ENCODE assay signal across 1 cellular context in the genomic region with DNA sequence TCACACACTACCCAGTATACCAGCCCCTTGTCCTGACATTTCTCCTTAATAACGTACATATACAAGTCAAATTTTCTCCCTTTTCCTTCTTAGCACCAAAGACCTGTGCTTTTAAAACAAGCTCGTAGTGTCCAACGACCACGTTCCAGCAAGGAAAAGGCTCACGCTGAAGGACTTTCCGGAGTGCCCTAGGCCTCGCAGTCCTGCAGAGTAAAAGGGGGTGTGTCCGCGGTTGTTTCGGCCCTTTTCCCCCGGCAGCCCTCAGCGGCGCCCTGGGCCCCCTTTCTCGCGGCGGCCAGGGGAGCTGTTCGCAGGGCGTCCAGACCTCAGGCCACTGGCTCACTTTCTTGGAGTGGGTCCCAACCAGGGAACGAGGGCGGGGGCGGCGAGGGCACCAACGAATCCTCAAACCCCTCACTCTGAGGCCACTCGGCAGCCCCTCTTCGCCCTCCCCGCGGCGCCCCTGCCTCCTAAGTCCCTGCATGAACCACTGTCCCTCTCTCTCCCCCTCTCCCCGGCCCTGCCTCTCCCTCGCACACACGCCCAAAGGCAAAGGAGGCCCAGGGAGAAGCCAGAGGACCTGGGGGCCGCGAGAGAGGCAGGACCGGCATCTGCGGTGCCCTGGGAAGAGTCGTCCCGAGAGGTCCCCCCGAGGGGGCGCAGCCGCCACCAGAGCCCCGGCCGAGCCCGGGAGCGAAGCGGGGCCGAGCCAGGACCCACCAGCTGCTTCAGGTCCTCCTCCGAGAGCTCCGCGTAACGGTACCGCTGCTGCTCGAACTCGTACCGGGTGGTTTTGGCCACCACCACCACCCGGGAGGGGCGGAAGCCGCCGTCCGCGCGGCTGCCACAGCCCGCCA.
TF ChIP-seq lines count a peak whose summit lies in the region.

No MANE protein-coding gene starts in this region.

TF ChIP-seq in HepG2, 621 proteins besides CTCF, POLR2A, EP300 and RAD21 (continued from another document and continues in another):
- TF ChIP-seq ZNF607 (CRISPR knock-in tag; IDR thresholded peaks at IDR 0.05; ENCODE audit: borderline replicate concordance) (no peak), ZNF567 (CRISPR knock-in tag; IDR thresholded peaks at IDR 0.05; ENCODE audit: borderline replicate concordance) (0 out of 2 replicates have a peak, but pooled peaks have one; percentile 2), ZBTB7B (CRISPR knock-in tag; IDR thresholded peaks at IDR 0.05) (peak; percentile 70; the same call in 1 of the 2 replicates), TAF1 (CRISPR knock-in tag; IDR thresholded peaks at IDR 0.05) (peak; percentile 63), ZSCAN25 (CRISPR knock-in tag; IDR thresholded peaks at IDR 0.05) (peak; percentile 96), KDM1A (CRISPR knock-in tag; IDR thresholded peaks at IDR 0.05) (no peak), ZFP82 (CRISPR knock-in tag; IDR thresholded peaks at IDR 0.05; ENCODE audit: borderline replicate concordance) (0 out of 2 replicates have a peak, but pooled peaks have one; percentile 25), ZMYM4 (CRISPR knock-in tag; IDR thresholded peaks at IDR 0.05) (0 out of 2 replicates have a peak, but pooled peaks have one; percentile 30), ZNF883 (CRISPR knock-in tag; IDR thresholded peaks at IDR 0.05; ENCODE audit: not compliant biosample characterization) (peak; percentile 73), ZFY (CRISPR knock-in tag; IDR thresholded peaks at IDR 0.05) (peak; percentile 87), GABPB1 (CRISPR knock-in tag; IDR thresholded peaks at IDR 0.05) (peak; percentile 57; the same call in 1 of the 2 replicates), ZNF616 (CRISPR knock-in tag; IDR thresholded peaks at IDR 0.05; ENCODE audit: low read depth) (peak; percentile 8; the same call in 1 of the 2 replicates), ZNF737 (CRISPR knock-in tag; IDR thresholded peaks at IDR 0.05; ENCODE audit: borderline replicate concordance) (no peak), NRL (CRISPR knock-in tag; IDR thresholded peaks at IDR 0.05; ENCODE audit: borderline replicate concordance) (0 out of 2 replicates have a peak, but pooled peaks have one; percentile 55), POLR2G (IDR thresholded peaks at IDR 0.05; ENCODE audit: low read depth, low read length) (peak; percentile 27; the same call in 1 of the 2 replicates), ZNF160 (CRISPR knock-in tag; IDR thresholded peaks at IDR 0.05) (peak; percentile 5; the same call in 1 of the 2 replicates), SRSF4 (IDR thresholded peaks at IDR 0.05; ENCODE audit: low read depth, low read length, poor library complexity, severe bottlenecking) (no peak), AGO2 (optimal IDR thresholded peaks at IDR 0.05; ENCODE audit: low read depth, low read length) (peak; percentile 65), BCL6 (CRISPR knock-in tag; IDR thresholded peaks at IDR 0.05) (peak; percentile 13; the same call in 1 of the 2 replicates), JARID2 (CRISPR knock-in tag; IDR thresholded peaks at IDR 0.05; ENCODE audit: insufficient replicate concordance) (peak; percentile 72), ZNF652 (CRISPR knock-in tag; IDR thresholded peaks at IDR 0.05; ENCODE audit: borderline replicate concordance, low read depth) (peak; percentile 8; the same call in 1 of the 2 replicates), ZNF430 (CRISPR knock-in tag; IDR thresholded peaks at IDR 0.05) (peak; percentile 74; the same call in 1 of the 2 replicates), ZNF232 (CRISPR knock-in tag; IDR thresholded peaks at IDR 0.05; ENCODE audit: borderline replicate concordance) (peak; percentile 48; the same call in 1 of the 2 replicates), ZNF709 (CRISPR knock-in tag; IDR thresholded peaks at IDR 0.05) (no peak), ZNF33B (CRISPR knock-in tag; IDR thresholded peaks at IDR 0.05) (no peak), KDM3A (CRISPR knock-in tag; IDR thresholded peaks at IDR 0.05; ENCODE audit: low read depth) (peak; percentile 45; the same call in 1 of the 2 replicates), HOXA9 (CRISPR knock-in tag; IDR thresholded peaks at IDR 0.05; ENCODE audit: borderline replicate concordance) (peak; percentile 16; the same call in 1 of the 2 replicates), ZNF143 (CRISPR knock-in tag; IDR thresholded peaks at IDR 0.05) (0 out of 2 replicates have a peak, but pooled peaks have one; percentile 17), ATF7-NPFF (CRISPR knock-in tag; IDR thresholded peaks at IDR 0.05; ENCODE audit: low read depth) (peak; percentile 42; the same call in 1 of the 2 replicates), ZNF747 (CRISPR knock-in tag; IDR thresholded peaks at IDR 0.05; ENCODE audit: borderline replicate concordance) (0 out of 2 replicates have a peak, but pooled peaks have one; percentile 44), ZNF674 (CRISPR knock-in tag; IDR thresholded peaks at IDR 0.05; ENCODE audit: low read depth) (0 out of 2 replicates have a peak, but pooled peaks have one; percentile 33), MEIS1 (CRISPR knock-in tag; IDR thresholded peaks at IDR 0.05; ENCODE audit: borderline replicate concordance) (no peak; the same call in 1 of the 2 replicates), RFX5 (IDR thresholded peaks at IDR 0.05; ENCODE audit: low read depth, low read length) (no peak)
- TF ChIP-seq, protein P1, sequence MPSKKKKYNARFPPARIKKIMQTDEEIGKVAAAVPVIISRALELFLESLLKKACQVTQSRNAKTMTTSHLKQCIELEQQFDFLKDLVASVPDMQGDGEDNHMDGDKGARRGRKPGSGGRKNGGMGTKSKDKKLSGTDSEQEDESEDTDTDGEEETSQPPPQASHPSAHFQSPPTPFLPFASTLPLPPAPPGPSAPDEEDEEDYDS (CRISPR knock-in tag; IDR thresholded peaks at IDR 0.05): peak; percentile 45
- TF ChIP-seq, protein P2, sequence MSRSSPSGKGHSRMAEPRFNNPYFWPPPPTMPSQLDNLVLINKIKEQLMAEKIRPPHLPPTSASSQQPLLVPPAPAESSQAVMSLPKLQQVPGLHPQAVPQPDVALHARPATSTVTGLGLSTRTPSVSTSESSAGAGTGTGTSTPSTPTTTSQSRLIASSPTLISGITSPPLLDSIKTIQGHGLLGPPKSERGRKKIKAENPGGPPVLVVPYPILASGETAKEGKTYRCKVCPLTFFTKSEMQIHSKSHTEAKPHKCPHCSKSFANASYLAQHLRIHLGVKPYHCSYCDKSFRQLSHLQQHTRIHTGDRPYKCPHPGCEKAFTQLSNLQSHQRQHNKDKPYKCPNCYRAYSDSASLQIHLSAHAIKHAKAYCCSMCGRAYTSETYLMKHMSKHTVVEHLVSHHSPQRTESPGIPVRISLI (CRISPR knock-in tag; IDR thresholded peaks at IDR 0.05; ENCODE audit: borderline replicate concordance): no peak
- TF ChIP-seq, protein P3, sequence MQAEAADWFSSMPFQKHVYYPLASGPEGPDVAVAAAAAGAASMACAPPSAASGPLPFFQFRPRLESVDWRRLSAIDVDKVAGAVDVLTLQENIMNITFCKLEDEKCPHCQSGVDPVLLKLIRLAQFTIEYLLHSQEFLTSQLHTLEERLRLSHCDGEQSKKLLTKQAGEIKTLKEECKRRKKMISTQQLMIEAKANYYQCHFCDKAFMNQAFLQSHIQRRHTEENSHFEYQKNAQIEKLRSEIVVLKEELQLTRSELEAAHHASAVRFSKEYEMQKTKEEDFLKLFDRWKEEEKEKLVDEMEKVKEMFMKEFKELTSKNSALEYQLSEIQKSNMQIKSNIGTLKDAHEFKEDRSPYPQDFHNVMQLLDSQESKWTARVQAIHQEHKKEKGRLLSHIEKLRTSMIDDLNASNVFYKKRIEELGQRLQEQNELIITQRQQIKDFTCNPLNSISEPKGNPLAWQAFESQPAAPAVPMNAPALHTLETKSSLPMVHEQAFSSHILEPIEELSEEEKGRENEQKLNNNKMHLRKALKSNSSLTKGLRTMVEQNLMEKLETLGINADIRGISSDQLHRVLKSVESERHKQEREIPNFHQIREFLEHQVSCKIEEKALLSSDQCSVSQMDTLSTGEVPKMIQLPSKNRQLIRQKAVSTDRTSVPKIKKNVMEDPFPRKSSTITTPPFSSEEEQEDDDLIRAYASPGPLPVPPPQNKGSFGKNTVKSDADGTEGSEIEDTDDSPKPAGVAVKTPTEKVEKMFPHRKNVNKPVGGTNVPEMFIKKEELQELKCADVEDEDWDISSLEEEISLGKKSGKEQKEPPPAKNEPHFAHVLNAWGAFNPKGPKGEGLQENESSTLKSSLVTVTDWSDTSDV (CRISPR knock-in tag; IDR thresholded peaks at IDR 0.05): no peak
- TF ChIP-seq, protein P4, sequence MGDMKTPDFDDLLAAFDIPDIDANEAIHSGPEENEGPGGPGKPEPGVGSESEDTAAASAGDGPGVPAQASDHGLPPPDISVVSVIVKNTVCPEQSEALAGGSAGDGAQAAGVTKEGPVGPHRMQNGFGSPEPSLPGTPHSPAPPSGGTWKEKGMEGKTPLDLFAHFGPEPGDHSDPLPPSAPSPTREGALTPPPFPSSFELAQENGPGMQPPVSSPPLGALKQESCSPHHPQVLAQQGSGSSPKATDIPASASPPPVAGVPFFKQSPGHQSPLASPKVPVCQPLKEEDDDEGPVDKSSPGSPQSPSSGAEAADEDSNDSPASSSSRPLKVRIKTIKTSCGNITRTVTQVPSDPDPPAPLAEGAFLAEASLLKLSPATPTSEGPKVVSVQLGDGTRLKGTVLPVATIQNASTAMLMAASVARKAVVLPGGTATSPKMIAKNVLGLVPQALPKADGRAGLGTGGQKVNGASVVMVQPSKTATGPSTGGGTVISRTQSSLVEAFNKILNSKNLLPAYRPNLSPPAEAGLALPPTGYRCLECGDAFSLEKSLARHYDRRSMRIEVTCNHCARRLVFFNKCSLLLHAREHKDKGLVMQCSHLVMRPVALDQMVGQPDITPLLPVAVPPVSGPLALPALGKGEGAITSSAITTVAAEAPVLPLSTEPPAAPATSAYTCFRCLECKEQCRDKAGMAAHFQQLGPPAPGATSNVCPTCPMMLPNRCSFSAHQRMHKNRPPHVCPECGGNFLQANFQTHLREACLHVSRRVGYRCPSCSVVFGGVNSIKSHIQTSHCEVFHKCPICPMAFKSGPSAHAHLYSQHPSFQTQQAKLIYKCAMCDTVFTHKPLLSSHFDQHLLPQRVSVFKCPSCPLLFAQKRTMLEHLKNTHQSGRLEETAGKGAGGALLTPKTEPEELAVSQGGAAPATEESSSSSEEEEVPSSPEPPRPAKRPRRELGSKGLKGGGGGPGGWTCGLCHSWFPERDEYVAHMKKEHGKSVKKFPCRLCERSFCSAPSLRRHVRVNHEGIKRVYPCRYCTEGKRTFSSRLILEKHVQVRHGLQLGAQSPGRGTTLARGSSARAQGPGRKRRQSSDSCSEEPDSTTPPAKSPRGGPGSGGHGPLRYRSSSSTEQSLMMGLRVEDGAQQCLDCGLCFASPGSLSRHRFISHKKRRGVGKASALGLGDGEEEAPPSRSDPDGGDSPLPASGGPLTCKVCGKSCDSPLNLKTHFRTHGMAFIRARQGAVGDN (CRISPR knock-in tag; IDR thresholded peaks at IDR 0.05): peak; percentile 65
- TF ChIP-seq, protein P5, sequence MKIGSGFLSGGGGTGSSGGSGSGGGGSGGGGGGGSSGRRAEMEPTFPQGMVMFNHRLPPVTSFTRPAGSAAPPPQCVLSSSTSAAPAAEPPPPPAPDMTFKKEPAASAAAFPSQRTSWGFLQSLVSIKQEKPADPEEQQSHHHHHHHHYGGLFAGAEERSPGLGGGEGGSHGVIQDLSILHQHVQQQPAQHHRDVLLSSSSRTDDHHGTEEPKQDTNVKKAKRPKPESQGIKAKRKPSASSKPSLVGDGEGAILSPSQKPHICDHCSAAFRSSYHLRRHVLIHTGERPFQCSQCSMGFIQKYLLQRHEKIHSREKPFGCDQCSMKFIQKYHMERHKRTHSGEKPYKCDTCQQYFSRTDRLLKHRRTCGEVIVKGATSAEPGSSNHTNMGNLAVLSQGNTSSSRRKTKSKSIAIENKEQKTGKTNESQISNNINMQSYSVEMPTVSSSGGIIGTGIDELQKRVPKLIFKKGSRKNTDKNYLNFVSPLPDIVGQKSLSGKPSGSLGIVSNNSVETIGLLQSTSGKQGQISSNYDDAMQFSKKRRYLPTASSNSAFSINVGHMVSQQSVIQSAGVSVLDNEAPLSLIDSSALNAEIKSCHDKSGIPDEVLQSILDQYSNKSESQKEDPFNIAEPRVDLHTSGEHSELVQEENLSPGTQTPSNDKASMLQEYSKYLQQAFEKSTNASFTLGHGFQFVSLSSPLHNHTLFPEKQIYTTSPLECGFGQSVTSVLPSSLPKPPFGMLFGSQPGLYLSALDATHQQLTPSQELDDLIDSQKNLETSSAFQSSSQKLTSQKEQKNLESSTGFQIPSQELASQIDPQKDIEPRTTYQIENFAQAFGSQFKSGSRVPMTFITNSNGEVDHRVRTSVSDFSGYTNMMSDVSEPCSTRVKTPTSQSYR (CRISPR knock-in tag; IDR thresholded peaks at IDR 0.05; ENCODE audit: borderline replicate concordance): no peak
- TF ChIP-seq, protein P6, sequence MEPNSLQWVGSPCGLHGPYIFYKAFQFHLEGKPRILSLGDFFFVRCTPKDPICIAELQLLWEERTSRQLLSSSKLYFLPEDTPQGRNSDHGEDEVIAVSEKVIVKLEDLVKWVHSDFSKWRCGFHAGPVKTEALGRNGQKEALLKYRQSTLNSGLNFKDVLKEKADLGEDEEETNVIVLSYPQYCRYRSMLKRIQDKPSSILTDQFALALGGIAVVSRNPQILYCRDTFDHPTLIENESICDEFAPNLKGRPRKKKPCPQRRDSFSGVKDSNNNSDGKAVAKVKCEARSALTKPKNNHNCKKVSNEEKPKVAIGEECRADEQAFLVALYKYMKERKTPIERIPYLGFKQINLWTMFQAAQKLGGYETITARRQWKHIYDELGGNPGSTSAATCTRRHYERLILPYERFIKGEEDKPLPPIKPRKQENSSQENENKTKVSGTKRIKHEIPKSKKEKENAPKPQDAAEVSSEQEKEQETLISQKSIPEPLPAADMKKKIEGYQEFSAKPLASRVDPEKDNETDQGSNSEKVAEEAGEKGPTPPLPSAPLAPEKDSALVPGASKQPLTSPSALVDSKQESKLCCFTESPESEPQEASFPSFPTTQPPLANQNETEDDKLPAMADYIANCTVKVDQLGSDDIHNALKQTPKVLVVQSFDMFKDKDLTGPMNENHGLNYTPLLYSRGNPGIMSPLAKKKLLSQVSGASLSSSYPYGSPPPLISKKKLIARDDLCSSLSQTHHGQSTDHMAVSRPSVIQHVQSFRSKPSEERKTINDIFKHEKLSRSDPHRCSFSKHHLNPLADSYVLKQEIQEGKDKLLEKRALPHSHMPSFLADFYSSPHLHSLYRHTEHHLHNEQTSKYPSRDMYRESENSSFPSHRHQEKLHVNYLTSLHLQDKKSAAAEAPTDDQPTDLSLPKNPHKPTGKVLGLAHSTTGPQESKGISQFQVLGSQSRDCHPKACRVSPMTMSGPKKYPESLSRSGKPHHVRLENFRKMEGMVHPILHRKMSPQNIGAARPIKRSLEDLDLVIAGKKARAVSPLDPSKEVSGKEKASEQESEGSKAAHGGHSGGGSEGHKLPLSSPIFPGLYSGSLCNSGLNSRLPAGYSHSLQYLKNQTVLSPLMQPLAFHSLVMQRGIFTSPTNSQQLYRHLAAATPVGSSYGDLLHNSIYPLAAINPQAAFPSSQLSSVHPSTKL (CRISPR knock-in tag; IDR thresholded peaks at IDR 0.05): peak; percentile 46; the same call in 1 of the 2 replicates
- TF ChIP-seq, protein P7, sequence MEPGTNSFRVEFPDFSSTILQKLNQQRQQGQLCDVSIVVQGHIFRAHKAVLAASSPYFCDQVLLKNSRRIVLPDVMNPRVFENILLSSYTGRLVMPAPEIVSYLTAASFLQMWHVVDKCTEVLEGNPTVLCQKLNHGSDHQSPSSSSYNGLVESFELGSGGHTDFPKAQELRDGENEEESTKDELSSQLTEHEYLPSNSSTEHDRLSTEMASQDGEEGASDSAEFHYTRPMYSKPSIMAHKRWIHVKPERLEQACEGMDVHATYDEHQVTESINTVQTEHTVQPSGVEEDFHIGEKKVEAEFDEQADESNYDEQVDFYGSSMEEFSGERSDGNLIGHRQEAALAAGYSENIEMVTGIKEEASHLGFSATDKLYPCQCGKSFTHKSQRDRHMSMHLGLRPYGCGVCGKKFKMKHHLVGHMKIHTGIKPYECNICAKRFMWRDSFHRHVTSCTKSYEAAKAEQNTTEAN (CRISPR knock-in tag; conservative IDR thresholded peaks at IDR 0.05): no peak
- TF ChIP-seq, protein P8, sequence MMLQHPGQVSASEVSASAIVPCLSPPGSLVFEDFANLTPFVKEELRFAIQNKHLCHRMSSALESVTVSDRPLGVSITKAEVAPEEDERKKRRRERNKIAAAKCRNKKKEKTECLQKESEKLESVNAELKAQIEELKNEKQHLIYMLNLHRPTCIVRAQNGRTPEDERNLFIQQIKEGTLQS (CRISPR knock-in tag; IDR thresholded peaks at IDR 0.05): 0 out of 2 replicates have a peak, but pooled peaks have one; percentile 14
